Comparison of ENCODE assay signal across 24 cellular contexts in the genomic region with DNA sequence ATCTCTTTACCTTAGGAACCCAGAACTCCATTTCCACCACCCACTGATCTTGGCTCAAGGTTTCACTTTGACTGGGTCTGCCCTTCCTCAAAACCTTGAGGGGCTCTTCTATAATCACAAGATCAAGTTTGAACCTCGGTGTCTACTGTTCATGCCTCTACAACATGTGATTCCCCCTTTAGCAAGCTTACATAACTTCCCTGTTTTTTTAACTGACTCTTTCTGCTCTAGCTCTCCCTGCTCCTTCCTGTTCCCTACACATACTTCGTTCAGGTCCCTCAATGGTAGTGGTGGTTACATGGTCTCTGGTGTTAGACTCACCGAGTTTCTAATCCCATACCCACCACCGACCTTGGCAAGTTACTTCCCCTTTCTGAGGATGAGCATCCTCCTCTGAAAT. TPM values are rescaled to one million over a fixed set of nuclear protein-coding genes. Genes with fewer than 3 reads are reported as not detected.
DNase-seq lines count a peak whose midpoint lies in the region; ATAC-seq, FAIRE-seq and TF ChIP-seq lines count a peak whose summit lies in the region.
"Had no signal": no experiment of that assay in that cellular context is flagged by ENCODE, and none has a peak within 500 bp of the region (broad histone marks: within the 10 kb centered on the region; RNA-seq: fewer than 3 reads in every experiment).

No MANE protein-coding gene starts in this region.

- no peak for TF ChIP-seq EP300 in K562 (IDR thresholded peaks at IDR 0.05; ENCODE audit: low read length)

- H3K9me3 ChIP-seq in K562 (replicated peaks; ENCODE audit: control insufficient read depth, insufficient read depth, low read depth, low read length) = no peaks in the 10 kb centered on the region
- H3K9me3 ChIP-seq: testis had no signal

- H3K27ac Mint-ChIP-seq in stimulated activated memory B cell treated with anti-CD40 and anti-IgM and Interleukin-4, amounts not matched to agents 10 μg/mL and 1 μg/mL and 100 μg/mL, for 72 hours = no peak overlapping the region
- no peak overlapping the region for H3K27ac Mint-ChIP-seq in activated T-helper 17 cell treated with anti-CD3 and anti-CD28 coated beads, Interleukin-2, amount 50 U/mL, for 72 hours
- H3K27ac Mint-ChIP-seq: activated CD4-positive, alpha-beta T cell treated with anti-CD3 and anti-CD28 coated beads for 36 hours; activated naive CD8-positive, alpha-beta T cell treated with anti-CD3 and anti-CD28 coated beads, Interleukin-2, amount 10 ng/mL, durations not matched to agents 7 days and 5 days had no signal

- no peaks in the 10 kb centered on the region for H3K36me3 ChIP-seq in K562 (ENCODE audit: control insufficient read depth, insufficient read depth, low read length)

- H3K9me1 ChIP-seq in K562 (ENCODE audit: control insufficient read depth, insufficient read depth, low read length) = no peaks in the 10 kb centered on the region

- BruUV-seq in K562 (replicated peaks; lab: Mats Ljungman, UMichigan) = no TSS peak

- TF ChIP-seq RAD21 in K562 (CRISPR knock-in tag; conservative IDR thresholded peaks at IDR 0.05 in 1 of 2, IDR thresholded peaks at IDR 0.05 in 1 of 2) = no peak

- H3K4me1 ChIP-seq in K562 (replicated peaks in 1 of 2; ENCODE audit: control insufficient read depth in 2 of 2, insufficient read depth in 2 of 2, low read length in 2 of 2) = no peaks in the 10 kb centered on the region
- H3K4me1 ChIP-seq: testis had no signal

- peak; percentile 88 for DNase-seq in CD1c-positive myeloid dendritic cell (ENCODE audit: extremely low spot score)
- DNase-seq in MV-4-11 (lab: John Stamatoyannopoulos, UW) = peak; percentile 96
- no peak for DNase-seq in K562 (ENCODE audit: extremely low read depth in 1 of 4, low spot score in 3 of 4)
- DNase-seq in stimulated activated CD4-positive, alpha-beta T cell treated with anti-CD3 and anti-CD28 coated beads, Interleukin-2, amount 100 ng/mL, for 48 hours = no peak
- no peak for DNase-seq in D341Med (ENCODE audit: low spot score)
- DNase-seq: activated CD4-positive, alpha-beta T cell treated with anti-CD3 and anti-CD28 coated beads for 36 hours; activated naive CD8-positive, alpha-beta T cell treated with anti-CD3 and anti-CD28 coated beads, Interleukin-2, amount 10 ng/mL, durations not matched to agents 7 days and 5 days; DND-41; effector CD8-positive, alpha-beta T cell; foreskin melanocyte; NCI-H1694; right cardiac atrium; SW 1271; testis had no signal

- intact Hi-C loops in K562 (cut with micrococcal nuclease) = no loop called here

- CTCF ChIA-PET in K562 (lab: Yijun Ruan, JAX; ENCODE audit: low intra/inter-chr PET ratio) = no interaction called here

- H3K27me3 Mint-ChIP-seq in stimulated activated memory B cell treated with anti-CD40 and anti-IgM and Interleukin-4, amounts not matched to agents 10 μg/mL and 1 μg/mL and 100 μg/mL, for 72 hours = peaks cover 6% of the 10 kb centered on the region
- peaks cover 4% of the 10 kb centered on the region for H3K27me3 Mint-ChIP-seq in activated T-helper 17 cell treated with anti-CD3 and anti-CD28 coated beads, Interleukin-2, amount 50 U/mL, for 72 hours

- H3K4me2 ChIP-seq in K562 (ENCODE audit: insufficient read depth, low read length) = no peak overlapping the region

- H3K9ac ChIP-seq in K562 (ENCODE audit: insufficient read depth in 1 of 2, low read depth in 2 of 2, low read length in 2 of 2) = no peak overlapping the region

- H3K27me3 ChIP-seq in K562 (ENCODE audit: control insufficient read depth in 2 of 2, insufficient read depth in 2 of 2, low read length in 2 of 2) = no peaks in the 10 kb centered on the region
- H3K27me3 ChIP-seq: testis had no signal

- H3K36me3 Mint-ChIP-seq in stimulated activated memory B cell treated with anti-CD40 and anti-IgM and Interleukin-4, amounts not matched to agents 10 μg/mL and 1 μg/mL and 100 μg/mL, for 72 hours = no peaks in the 10 kb centered on the region
- H3K36me3 Mint-ChIP-seq in activated T-helper 17 cell treated with anti-CD3 and anti-CD28 coated beads, Interleukin-2, amount 50 U/mL, for 72 hours (ENCODE audit: low read depth) = no peaks in the 10 kb centered on the region
- H3K36me3 Mint-ChIP-seq: activated naive CD8-positive, alpha-beta T cell treated with anti-CD3 and anti-CD28 coated beads, Interleukin-2, amount 10 ng/mL, durations not matched to agents 7 days and 5 days had no signal

- no peaks in the 10 kb centered on the region; the same call in 1 of the 2 replicates for H4K20me1 ChIP-seq in K562 (replicated peaks; ENCODE audit: control insufficient read depth, insufficient read depth, low read length)

- no peak overlapping the region for H3K4me3 Mint-ChIP-seq in stimulated activated memory B cell treated with anti-CD40 and anti-IgM and Interleukin-4, amounts not matched to agents 10 μg/mL and 1 μg/mL and 100 μg/mL, for 72 hours
- H3K4me3 Mint-ChIP-seq in activated T-helper 17 cell treated with anti-CD3 and anti-CD28 coated beads, Interleukin-2, amount 50 U/mL, for 72 hours = no peak overlapping the region
- H3K4me3 Mint-ChIP-seq: activated CD4-positive, alpha-beta T cell treated with anti-CD3 and anti-CD28 coated beads for 36 hours; activated naive CD8-positive, alpha-beta T cell treated with anti-CD3 and anti-CD28 coated beads, Interleukin-2, amount 10 ng/mL, durations not matched to agents 7 days and 5 days had no signal

- POLR2A ChIA-PET in K562 (lab: Yijun Ruan, JAX) = interaction anchor here (0.7 kb wide), 1 partner anchor 10 kb away, joined by 5 read pairs; no protein-coding TSS in a partner anchor

- H3K4me3 ChIP-seq in K562 = no peak overlapping the region
- H3K4me3 ChIP-seq: lung, testis had no signal

- ATAC-seq in K562 = no peak
- peak; percentile 77 for ATAC-seq in stimulated activated memory B cell treated with anti-CD40 and anti-IgM and Interleukin-4, amounts not matched to agents 10 μg/mL and 1 μg/mL and 100 μg/mL, for 72 hours
- no peak for ATAC-seq in activated T-helper 17 cell treated with anti-CD3 and anti-CD28 coated beads, Interleukin-2, amount 50 U/mL, for 72 hours (replicated peaks)
- ATAC-seq: activated CD4-positive, alpha-beta T cell treated with anti-CD3 and anti-CD28 coated beads for 36 hours; right cardiac atrium had no signal

- TF ChIP-seq POLR2A in K562 (conservative IDR thresholded peaks at IDR 0.05) = no peak

- H3K4me1 Mint-ChIP-seq in stimulated activated memory B cell treated with anti-CD40 and anti-IgM and Interleukin-4, amounts not matched to agents 10 μg/mL and 1 μg/mL and 100 μg/mL, for 72 hours = peaks cover 25% of the 10 kb centered on the region
- peaks cover 5% of the 10 kb centered on the region for H3K4me1 Mint-ChIP-seq in activated T-helper 17 cell treated with anti-CD3 and anti-CD28 coated beads, Interleukin-2, amount 50 U/mL, for 72 hours

- no peak for FAIRE-seq in K562 (lab: Jason Lieb, UNC)
- FAIRE-seq: H1, keratinocyte had no signal

- peak overlapping the region; percentile 38; the same call in 1 of the 2 replicates for H2AFZ ChIP-seq in K562 (ENCODE audit: low read depth, low read length)

- H3K27ac ChIP-seq in K562 (ENCODE audit: extremely low read depth, low read depth, low read length) = no peak overlapping the region
- H3K27ac ChIP-seq: testis had no signal

- 1% methylated on average over 4 of the region's 4 CpGs for WGBS in K562 (ENCODE audit: insufficient coverage, low coverage, missing lambda C conversion rate)

- H3K79me2 ChIP-seq in K562 (ENCODE audit: control insufficient read depth, insufficient read depth, low read length) = no peaks in the 10 kb centered on the region

- no peaks in the 10 kb centered on the region for H3K9me3 Mint-ChIP-seq in stimulated activated memory B cell treated with anti-CD40 and anti-IgM and Interleukin-4, amounts not matched to agents 10 μg/mL and 1 μg/mL and 100 μg/mL, for 72 hours
- H3K9me3 Mint-ChIP-seq in activated T-helper 17 cell treated with anti-CD3 and anti-CD28 coated beads, Interleukin-2, amount 50 U/mL, for 72 hours = no peaks in the 10 kb centered on the region
- H3K9me3 Mint-ChIP-seq: activated naive CD8-positive, alpha-beta T cell treated with anti-CD3 and anti-CD28 coated beads, Interleukin-2, amount 10 ng/mL, durations not matched to agents 7 days and 5 days had no signal

- TF ChIP-seq CTCF in K562 (IDR thresholded peaks at IDR 0.05 in 2 of 3, conservative IDR thresholded peaks at IDR 0.05 in 1 of 3; ENCODE audit: insufficient read depth in 2 of 3, low read depth in 1 of 3, low read length in 3 of 3) = no peak

- in situ Hi-C loops in K562 (cut with MboI) = no loop called here

RNA-seq across cellular contexts. Expression of a gene that starts 26.7 kb away (rescaled TPM):
- total RNA-seq in K562 (2011; cell fraction: chromatin; rRNA removed; ENCODE audit: low replicate concordance) = not detected in 2 replicates
- total RNA-seq in K562 (2011; cell fraction: nucleolus; rRNA removed) = not detected in 2 replicates
- not detected in 2 replicates for total RNA-seq in K562 (2011; cell fraction: nucleoplasm; rRNA removed)
- total RNA-seq in K562 (2014; rRNA removed) = not detected in 2 replicates
- not detected in 2 replicates for total RNA-seq in K562 (2014; rRNA removed; fragmentation: Illumina TruSeq; extraction: Trizol)
- not detected in 2 replicates for total RNA-seq in K562 (2015; rRNA removed; fragmentation: Illumina TruSeq; extraction: Trizol)
- not detected in 2 replicates for total RNA-seq in K562 (2021)
- not detected in 2 replicates for polyA plus RNA-seq in K562 (2011; rRNA removed)
- polyA plus RNA-seq in K562 (2011; cell fraction: cytosol; rRNA removed) = not detected in 2 replicates
- not detected in 2 replicates for polyA plus RNA-seq in K562 (2011; cell fraction: nucleus; rRNA removed)
- not detected in 2 replicates for polyA plus RNA-seq in K562 (2012)
- polyA plus RNA-seq in K562 (2014; fragmentation: Illumina TruSeq; extraction: Trizol) = not detected in 2 replicates
- not detected for polyA plus RNA-seq in K562 (2014; fragmentation: Nextera tagmentation; extraction: Ambion mirVana)
- not detected in 2 replicates for polyA plus RNA-seq in K562 (2014; rRNA removed)
- polyA minus RNA-seq in K562 (2011; rRNA and poly(A)+ RNA removed) = not detected in 2 replicates
- not detected in 2 replicates for polyA minus RNA-seq in K562 (2011; cell fraction: cytosol; rRNA and poly(A)+ RNA removed)
- polyA minus RNA-seq in K562 (2011; cell fraction: nucleus; rRNA and poly(A)+ RNA removed) = not detected in 2 replicates
- total RNA-seq in activated T-helper 17 cell treated with anti-CD3 and anti-CD28 coated beads, Interleukin-2, amount 50 U/mL, for 72 hours = not detected
- total RNA-seq: activated CD4-positive, alpha-beta T cell treated with anti-CD3 and anti-CD28 coated beads for 36 hours; activated naive CD8-positive, alpha-beta T cell treated with anti-CD3 and anti-CD28 coated beads, Interleukin-2, amount 10 ng/mL, durations not matched to agents 7 days and 5 days; cerebellum; H1; M059J; myocyte; right cardiac atrium; RPMI7951 had no signal
- polyA plus RNA-seq: esophagus, H1, keratinocyte, right cardiac atrium had no signal

RNA-seq across cellular contexts. Expression of a gene that starts 39.7 kb away (rescaled TPM):
- 0.40 and 0.42 TPM in 2 replicates for total RNA-seq in K562 (2011; cell fraction: chromatin; rRNA removed; ENCODE audit: low replicate concordance)
- total RNA-seq in K562 (2011; cell fraction: nucleolus; rRNA removed) = 0.39 and 0.50 TPM in 2 replicates
- 0.69 TPM in 1 of 2 replicates, not detected in the other for total RNA-seq in K562 (2011; cell fraction: nucleoplasm; rRNA removed)
- total RNA-seq in K562 (2014; rRNA removed) (0.05 TPM in 1 of 2 replicates, not detected in the other), K562 (2014; rRNA removed; fragmentation: Illumina TruSeq; extraction: Trizol) (0.11 TPM in 1 of 2 replicates, not detected in the other), K562 (2015; rRNA removed; fragmentation: Illumina TruSeq; extraction: Trizol) (0.04 and 0.15 TPM in 2 replicates), K562 (2021) (0.16 and 0.36 TPM in 2 replicates)
- polyA plus RNA-seq in K562 (2011; rRNA removed) (0.15 TPM in 1 of 2 replicates, not detected in the other), K562 (2014; fragmentation: Illumina TruSeq; extraction: Trizol) (0.12 TPM in 1 of 2 replicates, not detected in the other), K562 (2014; fragmentation: Nextera tagmentation; extraction: Ambion mirVana) (under 1 TPM in 1 of 2 experiments, not detected in 1; 0.10 TPM), K562 (2014; rRNA removed) (0.05 and 0.77 TPM in 2 replicates)
- polyA plus RNA-seq in K562 (2011; cell fraction: cytosol; rRNA removed) = 0.04 TPM in 1 of 2 replicates, not detected in the other
- polyA plus RNA-seq in K562 (2011; cell fraction: nucleus; rRNA removed) = 0.28 TPM in 1 of 2 replicates, not detected in the other
- polyA plus RNA-seq in K562 (2012) = 0.62 and 2.0 TPM in 2 replicates
- polyA minus RNA-seq in K562 (2011; rRNA and poly(A)+ RNA removed) = not detected in 2 replicates
- polyA minus RNA-seq in K562 (2011; cell fraction: cytosol; rRNA and poly(A)+ RNA removed) = 1.2 TPM in 1 of 2 replicates, not detected in the other
- polyA minus RNA-seq in K562 (2011; cell fraction: nucleus; rRNA and poly(A)+ RNA removed) = 0.13 TPM in 1 of 2 replicates, not detected in the other
- 10 to 100 TPM; 20.5 to 24.2 TPM for total RNA-seq in activated T-helper 17 cell treated with anti-CD3 and anti-CD28 coated beads, Interleukin-2, amount 50 U/mL, for 72 hours
- total RNA-seq: myocyte had no signal

Comparison
In these comparisons a context has a peak if more than half of its experiments do, and no peak if none do; other contexts are left out.
1. DNase-seq: peak in CD1c-positive myeloid dendritic cell (single experiment) and MV-4-11 (single experiment); none in K562 (0 of 4), stimulated activated CD4-positive, alpha-beta T cell treated with anti-CD3 and anti-CD28 coated beads, Interleukin-2, amount 100 ng/mL, for 48 hours (0 of 2) and D341Med (single experiment).
2. RNA of a gene that starts 39.7 kb away (total RNA-seq): 20.5 to 24.2 TPM in activated T-helper 17 cell treated with anti-CD3 and anti-CD28 coated beads, Interleukin-2, amount 50 U/mL, for 72 hours; 0.04 to 0.69 TPM in K562; every median in the first group is over 10 times any median in the second.